1 cellular context compared by ENCODE assay signal in genomic region chr3:49339947-49340800, GRCh38.
A peak's percentile ranks its signal among the peaks of the same experiment; 100 is the strongest.
TF ChIP-seq lines count a peak whose summit lies in the region.

TSS of gene USP4 (minus strand) at chr3:49340053. CDS start at chr3:49340024, 29 bp downstream.

TF ChIP-seq in HepG2, 621 proteins besides CTCF, POLR2A, EP300 and RAD21 (continued from another document and continues in another):
- TF ChIP-seq HBP1 (CRISPR knock-in tag; IDR thresholded peaks at IDR 0.05; ENCODE audit: low read depth) (0 out of 2 replicates have a peak, but pooled peaks have one; percentile 75), ZNF713 (CRISPR knock-in tag; IDR thresholded peaks at IDR 0.05) (no peak), RFX5 (IDR thresholded peaks at IDR 0.05; ENCODE audit: low read depth, low read length) (no peak), SMARCC2 (IDR thresholded peaks at IDR 0.05) (no peak), ZNF460 (CRISPR knock-in tag; IDR thresholded peaks at IDR 0.05; ENCODE audit: borderline replicate concordance) (peak; percentile 45; the same call in 1 of the 2 replicates), ZNF704 (CRISPR knock-in tag; IDR thresholded peaks at IDR 0.05; ENCODE audit: borderline replicate concordance) (peak; percentile 98), DRAP1 (CRISPR knock-in tag; IDR thresholded peaks at IDR 0.05) (peak; percentile 83; the same call in 1 of the 2 replicates), PLRG1 (conservative IDR thresholded peaks at IDR 0.05) (no peak), SRSF4 (IDR thresholded peaks at IDR 0.05; ENCODE audit: low read depth, low read length, poor library complexity, severe bottlenecking) (no peak), ESRRA (CRISPR knock-in tag; IDR thresholded peaks at IDR 0.05; ENCODE audit: low read depth) (peak; percentile 94), FOXK2 (IDR thresholded peaks at IDR 0.05) (no peak), ZNF652 (CRISPR knock-in tag; IDR thresholded peaks at IDR 0.05; ENCODE audit: borderline replicate concordance, low read depth) (0 out of 2 replicates have a peak, but pooled peaks have one; percentile 19), ZNF598 (CRISPR knock-in tag; IDR thresholded peaks at IDR 0.05; ENCODE audit: borderline replicate concordance) (peak; percentile 98), PCBP2 (optimal IDR thresholded peaks at IDR 0.05; ENCODE audit: low read depth, low read length, poor library complexity, severe bottlenecking) (no peak), ZNF772 (CRISPR knock-in tag; IDR thresholded peaks at IDR 0.05) (peak; percentile 95), DMAP1 (CRISPR knock-in tag; IDR thresholded peaks at IDR 0.05) (peak; percentile 87), ZFY (CRISPR knock-in tag; IDR thresholded peaks at IDR 0.05) (peak; percentile 96), RAD51 (IDR thresholded peaks at IDR 0.05; ENCODE audit: borderline replicate concordance) (no peak), SAP130 (CRISPR knock-in tag; IDR thresholded peaks at IDR 0.05; ENCODE audit: low read depth) (peak; percentile 95), ZNF124 (CRISPR knock-in tag; IDR thresholded peaks at IDR 0.05) (peak; percentile 44; the same call in 1 of the 2 replicates), ZNF563 (CRISPR knock-in tag; IDR thresholded peaks at IDR 0.05) (peak; percentile 96), HHEX (CRISPR knock-in tag; IDR thresholded peaks at IDR 0.05) (no peak), TAF15 (IDR thresholded peaks at IDR 0.05; ENCODE audit: low read depth, low read length, poor library complexity, severe bottlenecking) (no peak), ERF (CRISPR knock-in tag; IDR thresholded peaks at IDR 0.05) (peak; percentile 94), TFE3 (CRISPR knock-in tag; IDR thresholded peaks at IDR 0.05) (peak; percentile 69), GPN1 (CRISPR knock-in tag; IDR thresholded peaks at IDR 0.05; ENCODE audit: borderline replicate concordance) (no peak), TSC22D2 (CRISPR knock-in tag; IDR thresholded peaks at IDR 0.05; ENCODE audit: borderline replicate concordance) (peak; percentile 90; the same call in 1 of the 2 replicates), ATF5 (CRISPR knock-in tag; IDR thresholded peaks at IDR 0.05; ENCODE audit: low read depth) (peak; percentile 91; the same call in 1 of the 2 replicates), DDIT3 (CRISPR knock-in tag; IDR thresholded peaks at IDR 0.05) (no peak), DPF2 (CRISPR knock-in tag; IDR thresholded peaks at IDR 0.05; ENCODE audit: borderline replicate concordance, low read depth) (peak; percentile 51; the same call in 1 of the 2 replicates), ZNF83 (CRISPR knock-in tag; IDR thresholded peaks at IDR 0.05; ENCODE audit: borderline replicate concordance) (no peak), MYC (CRISPR knock-in tag; IDR thresholded peaks at IDR 0.05; ENCODE audit: borderline replicate concordance) (peak; percentile 91), MXD3 (CRISPR knock-in tag; IDR thresholded peaks at IDR 0.05) (peak; percentile 95), HDAC1 (CRISPR knock-in tag; IDR thresholded peaks at IDR 0.05) (peak; percentile 76), HIC2 (CRISPR knock-in tag; IDR thresholded peaks at IDR 0.05; ENCODE audit: low read depth) (peak; percentile 69), ZNF687 (CRISPR knock-in tag; IDR thresholded peaks at IDR 0.05) (peak; percentile 100), ZBTB3 (CRISPR knock-in tag; IDR thresholded peaks at IDR 0.05; ENCODE audit: borderline replicate concordance, low read depth) (peak; percentile 90; the same call in 1 of the 2 replicates), TFDP1 (CRISPR knock-in tag; IDR thresholded peaks at IDR 0.05; ENCODE audit: borderline replicate concordance) (peak; percentile 98), ZNF543 (CRISPR knock-in tag; IDR thresholded peaks at IDR 0.05) (peak; percentile 99), ZBTB7A (CRISPR knock-in tag; IDR thresholded peaks at IDR 0.05) (peak; percentile 88), MTA1 (CRISPR knock-in tag; IDR thresholded peaks at IDR 0.05; ENCODE audit: borderline replicate concordance) (peak; percentile 100), TEAD2 (CRISPR knock-in tag; IDR thresholded peaks at IDR 0.05) (no peak), GLMP (CRISPR knock-in tag; IDR thresholded peaks at IDR 0.05; ENCODE audit: borderline replicate concordance) (no peak), NFIB (CRISPR knock-in tag; IDR thresholded peaks at IDR 0.05; ENCODE audit: borderline replicate concordance) (peak; percentile 79; the same call in 1 of the 2 replicates), RNF219 (CRISPR knock-in tag; IDR thresholded peaks at IDR 0.05) (peak; percentile 92), ZNF383 (CRISPR knock-in tag; IDR thresholded peaks at IDR 0.05; ENCODE audit: borderline replicate concordance) (peak; percentile 91; the same call in 1 of the 2 replicates), NAIF1 (CRISPR knock-in tag; IDR thresholded peaks at IDR 0.05; ENCODE audit: borderline replicate concordance) (peak; percentile 92; the same call in 1 of the 2 replicates)
